ENCODE assay signal across 8 cellular contexts in the genomic region with DNA sequence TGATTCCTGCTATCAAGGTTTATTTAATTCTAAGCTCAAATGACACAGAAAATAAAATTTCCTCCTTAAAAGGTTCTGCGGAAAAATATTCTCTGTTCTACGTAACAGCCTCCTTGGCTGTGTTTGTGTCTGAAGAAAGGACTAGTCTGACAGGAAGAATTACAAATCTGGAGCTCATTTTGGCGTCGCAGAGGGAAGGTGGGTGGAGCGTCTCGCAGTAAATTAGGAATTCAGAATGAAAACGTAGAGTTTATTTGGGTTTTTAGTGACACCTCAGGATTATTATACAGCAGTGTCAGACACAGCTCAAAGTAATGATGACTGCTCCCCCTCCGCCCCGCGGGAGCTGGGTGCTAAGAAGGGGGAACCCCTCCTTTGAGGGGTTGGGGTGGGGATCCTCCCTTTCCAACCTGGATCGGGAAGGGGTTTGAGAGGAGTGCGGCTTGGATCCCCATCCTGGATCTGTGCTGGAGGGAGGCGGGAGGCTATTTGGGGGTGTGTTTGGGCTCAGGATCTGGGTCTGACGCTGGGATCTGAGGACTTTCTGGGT. TPM values are rescaled to one million over a fixed set of nuclear protein-coding genes. Genes with fewer than 3 reads are reported as not detected.
DNase-seq lines count a peak whose midpoint lies in the region; TF ChIP-seq lines count a peak whose summit lies in the region.

No MANE protein-coding gene starts in this region.

- peaks cover 5% of the 10 kb centered on the region for H3K4me1 ChIP-seq in iPS-15b (ENCODE audit: control insufficient read depth, insufficient read depth, low read length)
- peaks cover 42% of the 10 kb centered on the region for H3K4me1 ChIP-seq in smooth muscle cell (ENCODE audit: low read depth)

- H3K27me3 ChIP-seq in iPS-15b (ENCODE audit: control insufficient read depth, insufficient read depth, low read length), result peaks cover 16% of the 10 kb centered on the region
- H3K27me3 ChIP-seq in smooth muscle cell (ENCODE audit: low read depth), result no peaks in the 10 kb centered on the region

- no peaks in the 10 kb centered on the region for H3K27me3 Mint-ChIP-seq in activated CD4-positive, alpha-beta T cell treated with anti-CD3 and anti-CD28 coated beads, Interleukin-2, amount 10 ng/mL, durations not matched to agents 24 days and 14 days

- peaks cover 14% of the 10 kb centered on the region for H3K36me3 Mint-ChIP-seq in activated CD4-positive, alpha-beta T cell treated with anti-CD3 and anti-CD28 coated beads, Interleukin-2, amount 10 ng/mL, durations not matched to agents 24 days and 14 days (ENCODE audit: low read depth)

- H3K9ac ChIP-seq in iPS-15b (ENCODE audit: low read depth, low read length) (peak overlapping the region; percentile 16), smooth muscle cell (ENCODE audit: low read depth) (peak overlapping the region; percentile 59)

- no peak overlapping the region for H2AFZ ChIP-seq in smooth muscle cell (ENCODE audit: low read depth)

- whole genome bisulfite sequencing in smooth muscle cell (ENCODE audit: low lambda C conversion rate), result 9% methylated on average over 14 of the region's 14 CpGs

- peak overlapping the region; percentile 86 for H3K4me3 Mint-ChIP-seq in activated CD4-positive, alpha-beta T cell treated with anti-CD3 and anti-CD28 coated beads, Interleukin-2, amount 10 ng/mL, durations not matched to agents 24 days and 14 days

- H3K4me3 ChIP-seq in iPS-15b (ENCODE audit: low read depth, low read length) (peak overlapping the region; percentile 94), smooth muscle cell (peak overlapping the region; percentile 50)

- H4K20me1 ChIP-seq in smooth muscle cell (ENCODE audit: low read depth), result peaks cover 34% of the 10 kb centered on the region

- H3K79me2 ChIP-seq in smooth muscle cell (ENCODE audit: low read depth), result peaks cover 37% of the 10 kb centered on the region

- no peaks in the 10 kb centered on the region for H3K9me3 ChIP-seq in iPS-15b (ENCODE audit: control insufficient read depth, insufficient read depth, low read length)
- no peaks in the 10 kb centered on the region for H3K9me3 ChIP-seq in smooth muscle cell (replicated peaks; ENCODE audit: low read depth)

- peak overlapping the region; percentile 15 for H3K27ac ChIP-seq in angular gyrus (ENCODE audit: low read depth, low read length)
- H3K27ac ChIP-seq in smooth muscle cell (ENCODE audit: low read depth), result peak overlapping the region; percentile 83

- H3K4me1 Mint-ChIP-seq in activated CD4-positive, alpha-beta T cell treated with anti-CD3 and anti-CD28 coated beads, Interleukin-2, amount 10 ng/mL, durations not matched to agents 24 days and 14 days, result peaks cover 50% of the 10 kb centered on the region

- DNase-seq in activated CD4-positive, alpha-beta T cell treated with anti-CD3 and anti-CD28 coated beads, Interleukin-2, amount 10 ng/mL, durations not matched to agents 24 days and 14 days, result no peak
- no peak for DNase-seq in activated CD4-positive, alpha-beta T cell treated with anti-CD3 and anti-CD28 coated beads, Interleukin-2, amount 50 U/mL, for 48 hours
- DNase-seq in smooth muscle cell (lab: John Stamatoyannopoulos, UW; ENCODE audit: unreplicated experiment) (no peak), GF-D8 (lab: John Stamatoyannopoulos, UW) (no peak), islet precursor cell (no peak)
- no peak for DNase-seq in stimulated activated CD4-positive, alpha-beta T cell treated with anti-CD3 and anti-CD28 coated beads, Interleukin-4, amount 100 ng/mL, for 24 hours

- peaks cover 5% of the 10 kb centered on the region for H3K9me3 Mint-ChIP-seq in activated CD4-positive, alpha-beta T cell treated with anti-CD3 and anti-CD28 coated beads, Interleukin-2, amount 10 ng/mL, durations not matched to agents 24 days and 14 days

- TF ChIP-seq CTCF in smooth muscle cell (IDR thresholded peaks at IDR 0.05; ENCODE audit: borderline replicate concordance, insufficient read depth, poor library complexity, severe bottlenecking), result no peak

- intact Hi-C loops in activated CD4-positive, alpha-beta T cell treated with anti-CD3 and anti-CD28 coated beads, Interleukin-2, amount 10 ng/mL, durations not matched to agents 24 days and 14 days (cut with micrococcal nuclease), result loop anchor here (1.0 to 10.0 kb wide), 3 partner anchors 15 to 721 kb away; partner anchors contain the start of gene NR4A3

- peaks cover 15% of the 10 kb centered on the region for H3F3A ChIP-seq in smooth muscle cell (ENCODE audit: low read depth)

- no peaks in the 10 kb centered on the region for H3K36me3 ChIP-seq in iPS-15b (ENCODE audit: control insufficient read depth, insufficient read depth, low read length)
- no peaks in the 10 kb centered on the region for H3K36me3 ChIP-seq in smooth muscle cell (ENCODE audit: low read depth)

- H3K4me2 ChIP-seq in smooth muscle cell, result peak overlapping the region; percentile 86

- peak overlapping the region; percentile 84 for H3K27ac Mint-ChIP-seq in activated CD4-positive, alpha-beta T cell treated with anti-CD3 and anti-CD28 coated beads, Interleukin-2, amount 10 ng/mL, durations not matched to agents 24 days and 14 days

RNA-seq across cellular contexts. Expression of gene TGFBR1, which starts 0.9 kb away (rescaled TPM):
- 29.7 and 35.3 TPM in 2 replicates for total RNA-seq in activated CD4-positive, alpha-beta T cell treated with anti-CD3 and anti-CD28 coated beads, Interleukin-2, amount 10 ng/mL, durations not matched to agents 24 days and 14 days
- total RNA-seq in smooth muscle cell, result 240 and 267 TPM in 2 replicates
- polyA plus RNA-seq in smooth muscle cell, result 77.0 and 87.8 TPM in 2 replicates
